In genomic region chr1:231931846-231932454, GRCh38 we compare ENCODE assay signal across 9 cellular contexts.
DNase-seq lines count a peak whose midpoint lies in the region; ATAC-seq, FAIRE-seq and TF ChIP-seq lines count a peak whose summit lies in the region.
"Had no signal": no experiment of that assay in that cellular context is flagged by ENCODE, and none has a peak within 500 bp of the region (broad histone marks: within the 10 kb centered on the region; RNA-seq: fewer than 3 reads in every experiment).

No MANE protein-coding gene starts in this region.

- no TSS peak for BruUV-seq in OCI-LY7 (replicated peaks; lab: Mats Ljungman, UMichigan)

- H3K4me1 ChIP-seq in OCI-LY7 (ENCODE audit: insufficient read depth, low read length, poor library complexity, severe bottlenecking) (no peaks in the 10 kb centered on the region), spleen (peaks cover 0 to 26% (median 5%) of the 10 kb centered on the region in 6 donors)

- H2AFZ ChIP-seq in OCI-LY7 (ENCODE audit: low read length), result no peak overlapping the region

- H3K36me3 ChIP-seq in OCI-LY7 (ENCODE audit: insufficient read depth, low read length) (no peaks in the 10 kb centered on the region), bronchial epithelial cell (ENCODE audit: control insufficient read depth, insufficient read depth, low read length) (no peaks in the 10 kb centered on the region), spleen (no peaks in the 10 kb centered on the region)
- H3K36me3 ChIP-seq: SJSA1 had no signal

- no peak for TF ChIP-seq POLR2A in spleen (IDR thresholded peaks at IDR 0.05)

- WGBS in spleen, 5 donors, result 82 to 88% (median 84%) methylated on average over 4 of the region's 4 CpGs

- CTCF ChIA-PET in OCI-LY7 (lab: Charles Lee; ENCODE audit: unreplicated experiment), result interaction anchor here (0.7 kb wide), 1 partner anchor 175 kb away, joined by 3 read pairs; no protein-coding TSS in a partner anchor

- H3K9me3 ChIP-seq in OCI-LY7 (ENCODE audit: low read length), result peaks cover 13% of the 10 kb centered on the region; the same call in 1 of the 2 replicates
- peaks cover 3 to 16% (median 11%) of the 10 kb centered on the region in 8 donors for H3K9me3 ChIP-seq in spleen
- H3K9me3 ChIP-seq: SJSA1 had no signal

- in situ Hi-C loops in GM13977 (cut with MboI; ENCODE audit: low pct_unique_long_range_greater_than_20kb, low sequenced_read_pairs, unreplicated experiment), result no loop called here

- peak; percentile 55 for TF ChIP-seq CTCF in GM13977 (IDR thresholded peaks at IDR 0.05; ENCODE audit: extremely low read depth, insufficient read depth, missing control alignments)
- TF ChIP-seq CTCF in OCI-LY7 (conservative IDR thresholded peaks at IDR 0.05; ENCODE audit: low read length), result peak; percentile 83
- peak; percentile 55 for TF ChIP-seq CTCF in bronchial epithelial cell (IDR thresholded peaks at IDR 0.05; ENCODE audit: insufficient read depth, low read length, severe bottlenecking)
- peak; percentile 17 to 71 (median 55) for TF ChIP-seq CTCF in spleen (IDR thresholded peaks at IDR 0.05 in 8 of 11, conservative IDR thresholded peaks at IDR 0.05 in 3 of 11)

- no peak overlapping the region for H3K4me2 ChIP-seq in OCI-LY7 (ENCODE audit: low read length)

- H3K27me3 ChIP-seq in bronchial epithelial cell (ENCODE audit: control insufficient read depth, insufficient read depth, low read length), result peaks cover 3% of the 10 kb centered on the region
- no peaks in the 10 kb centered on the region for H3K27me3 ChIP-seq in spleen (replicated peaks in 1 of 7)
- H3K27me3 ChIP-seq: SJSA1 had no signal

- H3K27ac ChIP-seq in OCI-LY7 (ENCODE audit: low read depth, low read length, poor library complexity, severe bottlenecking), result no peak overlapping the region
- no peak overlapping the region for H3K27ac ChIP-seq in spleen
- H3K27ac ChIP-seq: SJSA1 had no signal

- no peak for FAIRE-seq in bronchial epithelial cell (lab: Jason Lieb, UNC)

- intact Hi-C loops in OCI-LY7 (cut with micrococcal nuclease; ENCODE audit: unreplicated experiment), result no loop called here
- intact Hi-C loops in spleen (cut with DNase I; ENCODE audit: low total_unique reads), result no loop called here

- H3K4me3 ChIP-seq in OCI-LY7 (ENCODE audit: low read depth, low read length, poor library complexity, severe bottlenecking), result no peak overlapping the region
- no peak overlapping the region for H3K4me3 ChIP-seq in bronchial epithelial cell (ENCODE audit: low read depth, low read length)
- no peak overlapping the region for H3K4me3 ChIP-seq in spleen
- H3K4me3 ChIP-seq: SJSA1 had no signal

- no peaks in the 10 kb centered on the region for H3K79me2 ChIP-seq in OCI-LY7 (ENCODE audit: insufficient read depth, low read depth, low read length)

- peak; percentile 12 for DNase-seq in GM13977 (ENCODE audit: low spot score)
- DNase-seq in OCI-LY7 (ENCODE audit: low spot score), result peak; percentile 19
- no peak for DNase-seq in bronchial epithelial cell (ENCODE audit: low read depth)
- no peak for DNase-seq in spleen
- DNase-seq in medulla oblongata (ENCODE audit: extremely low spot score), result no peak
- DNase-seq in middle frontal gyrus (ENCODE audit: extremely low spot score, low spot score), result no peak
- no peak for DNase-seq in amygdala (lab: John Stamatoyannopoulos, UW)

- no peak for ATAC-seq in HG02610 (IDR thresholded peaks at IDR 0.05; ENCODE audit: unreplicated experiment)

- H4K20me1 ChIP-seq in OCI-LY7 (ENCODE audit: insufficient read depth, low read length), result no peaks in the 10 kb centered on the region

- POLR2A ChIA-PET in OCI-LY7 (lab: Charles Lee), result interaction anchor here (0.6 kb wide), 1 partner anchor 282 kb away, joined by 3 read pairs; no protein-coding TSS in a partner anchor

- H3K9me2 ChIP-seq in OCI-LY7 (ENCODE audit: insufficient read depth, low read length), result no peaks in the 10 kb centered on the region

Comparison
In these comparisons a context has a peak if more than half of its experiments do, and no peak if none do; other contexts are left out.
1. DNase-seq: peak in GM13977 (single experiment) and OCI-LY7 (single experiment); none in bronchial epithelial cell (single experiment), spleen (single experiment), medulla oblongata (single experiment), middle frontal gyrus (single experiment) and amygdala (0 of 56).
2. Peak in every context shown above with its lines, with median percentiles within 50 percentile points of each other: CTCF ChIP-seq.